11 cellular contexts compared by ENCODE assay signal in the genomic region with DNA sequence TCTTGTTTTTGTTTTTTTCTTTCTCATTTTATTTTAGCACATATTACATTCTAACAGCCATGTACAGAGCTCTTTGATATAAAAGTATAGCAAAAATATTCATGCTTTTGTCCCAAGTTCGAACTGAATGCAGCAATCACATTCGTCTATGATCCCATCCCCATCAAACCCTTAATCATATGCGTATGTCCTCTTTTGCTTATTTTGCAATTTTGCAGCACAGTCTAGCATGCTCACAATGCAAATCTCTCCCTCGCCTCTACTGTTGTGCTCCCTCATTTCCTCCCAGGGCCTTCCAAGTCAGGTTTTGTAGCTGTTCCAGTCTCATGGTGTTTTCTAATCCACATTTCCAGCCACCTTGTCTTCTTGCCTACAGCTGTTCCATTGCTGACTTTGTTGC.
"Had no signal": no experiment of that assay in that cellular context is flagged by ENCODE, and none has a peak within 500 bp of the region (broad histone marks: within the 10 kb centered on the region; RNA-seq: fewer than 3 reads in every experiment).

No MANE protein-coding gene starts in this region.

- H3K4me1 ChIP-seq: HAP-1 had no signal

- H3K9me3 ChIP-seq: HAP-1 had no signal

- FAIRE-seq: H1, H54 had no signal

- ATAC-seq: GM23338, HCT116 had no signal

- H3K4me2 ChIP-seq: GM23338 had no signal

- H2AFZ ChIP-seq: GM23248, GM23338 had no signal

- H3K36me3 ChIP-seq: HAP-1 had no signal

- H3K27ac ChIP-seq: GM23248 had no signal

- H3K4me3 ChIP-seq: GM23248, GM23338, HAP-1 had no signal

- DNase-seq: GM23248, GOT3, H7, H9, HCEC 1CT, HFFc6 had no signal

- H3K9ac ChIP-seq: GM23248 had no signal
